Comparison of ENCODE assay signal across 17 cellular contexts in the genomic region with DNA sequence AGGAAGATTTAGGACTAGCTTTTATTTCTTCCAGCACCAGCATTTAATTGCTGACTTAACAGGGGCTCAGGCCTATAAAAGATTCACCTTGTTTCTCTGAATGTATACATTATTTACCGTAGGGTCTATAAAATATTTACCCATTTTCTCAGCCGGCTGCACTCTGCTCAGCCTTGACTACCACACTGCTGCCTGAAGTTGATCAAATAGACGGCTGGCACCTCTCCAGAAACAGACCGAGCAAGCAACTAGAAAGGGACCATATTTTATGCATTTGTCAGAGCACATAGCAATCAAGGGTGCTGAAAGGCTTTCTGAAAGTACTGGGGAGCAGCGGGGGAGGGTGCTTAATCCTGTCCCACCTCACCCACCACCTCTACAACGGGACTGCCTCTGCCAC.
DNase-seq lines count a peak whose midpoint lies in the region; ATAC-seq, FAIRE-seq and TF ChIP-seq lines count a peak whose summit lies in the region.
"Had no signal": no experiment of that assay in that cellular context is flagged by ENCODE, and none has a peak within 500 bp of the region (broad histone marks: within the 10 kb centered on the region; RNA-seq: fewer than 3 reads in every experiment).

No MANE protein-coding gene starts in this region.

- no peak overlapping the region for H3K4me3 ChIP-seq in body of pancreas
- H3K4me3 ChIP-seq in pancreas = no peak overlapping the region
- no peak overlapping the region for H3K4me3 ChIP-seq in gastrocnemius medialis
- H3K4me3 ChIP-seq in GM23338 = no peak overlapping the region

- no peak for FAIRE-seq in pancreas (lab: Jason Lieb, UNC)
- FAIRE-seq: frontal cortex, small intestine had no signal

- in situ Hi-C loops in gastrocnemius medialis (cut with MboI; ENCODE audit: low sequenced_read_pairs in 4 of 4) = no loop called here

- TF ChIP-seq CTCF in body of pancreas (IDR thresholded peaks at IDR 0.05) = no peak
- TF ChIP-seq CTCF in pancreas (IDR thresholded peaks at IDR 0.05) = no peak
- TF ChIP-seq CTCF in endothelial cell (IDR thresholded peaks at IDR 0.05; ENCODE audit: unreplicated experiment) = no peak
- TF ChIP-seq CTCF in gastrocnemius medialis (IDR thresholded peaks at IDR 0.05 in 4 of 5, conservative IDR thresholded peaks at IDR 0.05 in 1 of 5) = no peak
- TF ChIP-seq CTCF in GM23338 (conservative IDR thresholded peaks at IDR 0.05; ENCODE audit: low read depth in 2 of 2) = no peak

- intact Hi-C loops in body of pancreas (cut with DNase I) = no loop called here
- intact Hi-C loops in pancreas (cut with DNase I) = no loop called here
- intact Hi-C loops in gastrocnemius medialis (cut with DNase I; ENCODE audit: low total_unique reads) = no loop called here

- no peak overlapping the region for H3K27ac Mint-ChIP-seq in endothelial cell (ENCODE audit: unreplicated experiment)
- no peak overlapping the region for H3K27ac Mint-ChIP-seq in GM23338
- H3K27ac Mint-ChIP-seq: activated naive CD4-positive, alpha-beta T cell treated with anti-CD3 and anti-CD28 coated beads, Interleukin-2, amount 50 U/mL, for 72 hours; endodermal cell; stimulated activated naive CD8-positive, alpha-beta T cell treated with anti-CD3 and anti-CD28 coated beads, Interleukin-15, amount 100 ng/mL, for 72 hours had no signal

- peak; percentile 68 for ATAC-seq in body of pancreas
- peak; percentile 75 to 94 (median 88) for ATAC-seq in pancreas
- ATAC-seq in gastrocnemius medialis = no peak
- no peak for ATAC-seq in GM23338
- ATAC-seq: activated naive CD4-positive, alpha-beta T cell treated with anti-CD3 and anti-CD28 coated beads, Interleukin-2, amount 50 U/mL, for 72 hours; stimulated activated naive CD8-positive, alpha-beta T cell treated with anti-CD3 and anti-CD28 coated beads, Interleukin-15, amount 100 ng/mL, for 72 hours had no signal

- no peaks in the 10 kb centered on the region for H3F3A ChIP-seq in GM23338 (replicated peaks; ENCODE audit: low read depth)

- no peak overlapping the region for H2AFZ ChIP-seq in GM23338

- H3K9me2 ChIP-seq in GM23338 (ENCODE audit: insufficient read depth) = peaks cover 21% of the 10 kb centered on the region

- no peaks in the 10 kb centered on the region for H3K79me2 ChIP-seq in GM23338 (replicated peaks; ENCODE audit: insufficient read depth)

- no peaks in the 10 kb centered on the region for H4K20me1 ChIP-seq in GM23338 (replicated peaks; ENCODE audit: insufficient read depth)

- peaks cover 6% of the 10 kb centered on the region for H3K4me1 ChIP-seq in body of pancreas
- H3K4me1 ChIP-seq in pancreas = peaks cover 4 to 7% (median 4%) of the 10 kb centered on the region in 3 donors
- H3K4me1 ChIP-seq in gastrocnemius medialis = peaks cover 28 to 30% of the 10 kb centered on the region in 2 donors
- no peaks in the 10 kb centered on the region for H3K4me1 ChIP-seq in GM23338 (ENCODE audit: insufficient read depth)

- H3K4me1 Mint-ChIP-seq in endothelial cell (ENCODE audit: unreplicated experiment) (no peaks in the 10 kb centered on the region), GM23338 (peaks cover 9% of the 10 kb centered on the region)
- H3K4me1 Mint-ChIP-seq: endodermal cell; stimulated activated naive CD8-positive, alpha-beta T cell treated with anti-CD3 and anti-CD28 coated beads, Interleukin-15, amount 100 ng/mL, for 72 hours had no signal

- H3K27ac ChIP-seq in body of pancreas = no peak overlapping the region
- H3K27ac ChIP-seq in pancreas = no peak overlapping the region
- no peak overlapping the region for H3K27ac ChIP-seq in gastrocnemius medialis
- no peak overlapping the region for H3K27ac ChIP-seq in GM23338 (ENCODE audit: low read depth)
- H3K27ac ChIP-seq: RWPE1 had no signal

- WGBS in body of pancreas, 2 donors = 30 to 45% methylated on average over 6 of the region's 6 CpGs
- 25 to 40% methylated on average over 6 of the region's 6 CpGs for WGBS in pancreas, 2 donors

- no peaks in the 10 kb centered on the region for H3K36me3 ChIP-seq in body of pancreas (replicated peaks in 1 of 2; ENCODE audit: insufficient read depth in 1 of 2, low read depth in 2 of 2)
- H3K36me3 ChIP-seq in pancreas = no peaks in the 10 kb centered on the region
- no peaks in the 10 kb centered on the region for H3K36me3 ChIP-seq in gastrocnemius medialis
- H3K36me3 ChIP-seq in GM23338 (ENCODE audit: insufficient read depth) = no peaks in the 10 kb centered on the region

- TF ChIP-seq POLR2A in body of pancreas (IDR thresholded peaks at IDR 0.05) = no peak
- TF ChIP-seq POLR2A in gastrocnemius medialis (IDR thresholded peaks at IDR 0.05) = no peak

- H3K36me3 Mint-ChIP-seq in endothelial cell (ENCODE audit: low read depth, unreplicated experiment) (no peaks in the 10 kb centered on the region), GM23338 (ENCODE audit: low read depth) (no peaks in the 10 kb centered on the region)
- H3K36me3 Mint-ChIP-seq: activated naive CD4-positive, alpha-beta T cell treated with anti-CD3 and anti-CD28 coated beads, Interleukin-2, amount 50 U/mL, for 72 hours had no signal

- DNase-seq in NCI-H1105 treated with DMSO at 0.1 percent for 48 hours (lab: John Stamatoyannopoulos, UW) = peak; percentile 93
- DNase-seq in NCI-H345 (lab: John Stamatoyannopoulos, UW) = peak; percentile 96
- DNase-seq in body of pancreas = peak; percentile 62 to 85 (median 81)
- DNase-seq in pancreas = peak; percentile 48 to 70 (median 64)
- no peak for DNase-seq in endothelial cell (ENCODE audit: low spot score)
- no peak for DNase-seq in gastrocnemius medialis
- DNase-seq in NCI-H526 treated with DMSO at 0.1 percent for 48 hours (lab: John Stamatoyannopoulos, UW) = no peak
- no peak for DNase-seq in GM23338 (ENCODE audit: low spot score)
- DNase-seq: caudate nucleus; endodermal cell; occipital lobe; small intestine; stimulated activated naive CD8-positive, alpha-beta T cell treated with anti-CD3 and anti-CD28 coated beads, Interleukin-15, amount 100 ng/mL, for 72 hours; T-helper 1 cell had no signal

- no peak overlapping the region for H3K4me2 ChIP-seq in GM23338

- H3K27me3 Mint-ChIP-seq in endothelial cell (ENCODE audit: unreplicated experiment) (peaks cover under 1% of the 10 kb centered on the region), GM23338 (ENCODE audit: insufficient read depth, low read depth, poor library complexity) (no peaks in the 10 kb centered on the region)

- no peaks in the 10 kb centered on the region for H3K27me3 ChIP-seq in body of pancreas
- no peaks in the 10 kb centered on the region for H3K27me3 ChIP-seq in pancreas
- no peaks in the 10 kb centered on the region for H3K27me3 ChIP-seq in gastrocnemius medialis
- no peaks in the 10 kb centered on the region for H3K27me3 ChIP-seq in GM23338 (ENCODE audit: insufficient read depth)

- H3K4me3 Mint-ChIP-seq in endothelial cell (ENCODE audit: unreplicated experiment) (no peak overlapping the region), GM23338 (no peak overlapping the region)
- H3K4me3 Mint-ChIP-seq: endodermal cell; stimulated activated naive CD8-positive, alpha-beta T cell treated with anti-CD3 and anti-CD28 coated beads, Interleukin-15, amount 100 ng/mL, for 72 hours had no signal

- H3K9me3 Mint-ChIP-seq in endothelial cell (ENCODE audit: unreplicated experiment) (no peaks in the 10 kb centered on the region), GM23338 (no peaks in the 10 kb centered on the region)
- H3K9me3 Mint-ChIP-seq: endodermal cell; stimulated activated naive CD8-positive, alpha-beta T cell treated with anti-CD3 and anti-CD28 coated beads, Interleukin-15, amount 100 ng/mL, for 72 hours had no signal

- H3K9me3 ChIP-seq in body of pancreas (no peaks in the 10 kb centered on the region), pancreas (no peaks in the 10 kb centered on the region), gastrocnemius medialis (no peaks in the 10 kb centered on the region)

TF ChIP-seq in GM23338, 12 proteins besides CTCF, POLR2A, EP300 and RAD21 (continues in another document):
- TF ChIP-seq EZH2phosphoT487 (IDR thresholded peaks at IDR 0.05; ENCODE audit: unreplicated experiment) (no peak), ZNF331 (CRISPR knock-in tag; IDR thresholded peaks at IDR 0.05; ENCODE audit: low read depth) (no peak)

Comparison
In these comparisons a context has a peak if more than half of its experiments do, and no peak if none do; other contexts are left out.
1. DNase-seq: peak in NCI-H1105 treated with DMSO at 0.1 percent for 48 hours (single experiment), NCI-H345 (single experiment), body of pancreas (4 of 4) and pancreas (6 of 6); none in endothelial cell (single experiment), gastrocnemius medialis (0 of 2), NCI-H526 treated with DMSO at 0.1 percent for 48 hours (single experiment) and GM23338 (single experiment).
2. ATAC-seq: peak in body of pancreas (single experiment) and pancreas (4 of 4); none in gastrocnemius medialis (0 of 2) and GM23338 (single experiment).